ENCODE assay signal across 1 cellular context in the genomic region with DNA sequence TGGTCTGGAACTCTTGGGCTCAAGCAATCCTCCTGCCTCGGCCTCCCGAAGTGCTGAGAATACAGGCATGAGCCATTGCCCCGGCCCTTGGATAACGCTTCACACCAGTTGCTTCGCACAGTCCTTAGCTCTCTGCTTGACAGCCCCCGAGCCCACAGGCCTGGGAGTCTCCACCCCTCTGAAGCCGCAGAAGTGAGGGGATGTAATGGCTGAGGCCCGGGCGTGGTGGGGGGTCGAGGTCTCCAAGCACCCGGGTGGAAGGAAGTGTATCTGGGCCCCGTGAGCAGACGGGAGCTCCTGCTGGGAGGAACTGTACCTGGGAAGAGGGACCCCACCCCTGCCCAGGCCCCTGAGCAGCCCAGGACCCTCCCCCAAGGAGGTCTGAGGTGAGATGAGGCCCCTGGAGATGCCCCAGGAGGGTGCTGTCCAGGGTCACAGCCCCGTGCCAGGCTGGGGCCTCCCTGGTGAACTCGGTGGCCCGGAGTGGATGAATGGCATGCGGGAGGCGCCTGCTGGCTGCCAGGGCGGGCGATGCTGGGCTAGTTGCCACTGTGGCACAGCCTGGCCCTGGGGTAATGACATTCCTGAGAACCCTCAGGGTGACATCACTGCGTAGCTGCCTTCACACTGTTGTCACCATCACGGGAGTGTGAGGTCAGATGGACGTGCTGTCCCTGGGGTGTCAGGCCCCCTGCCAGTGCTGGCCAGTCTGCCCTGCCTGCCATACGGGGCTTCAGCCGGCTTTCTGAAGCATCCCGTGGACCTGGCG.
TF ChIP-seq lines count a peak whose summit lies in the region.

No MANE protein-coding gene starts in this region.

TF ChIP-seq in WTC11, 78 proteins besides CTCF, POLR2A, EP300 and RAD21 (continued from another document):
- TF ChIP-seq, protein P1, sequence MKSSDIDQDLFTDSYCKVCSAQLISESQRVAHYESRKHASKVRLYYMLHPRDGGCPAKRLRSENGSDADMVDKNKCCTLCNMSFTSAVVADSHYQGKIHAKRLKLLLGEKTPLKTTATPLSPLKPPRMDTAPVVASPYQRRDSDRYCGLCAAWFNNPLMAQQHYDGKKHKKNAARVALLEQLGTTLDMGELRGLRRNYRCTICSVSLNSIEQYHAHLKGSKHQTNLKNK (CRISPR knock-in tag; IDR thresholded peaks at IDR 0.05), result no peak
- no peak for TF ChIP-seq NR3C1 (CRISPR knock-in tag; conservative IDR thresholded peaks at IDR 0.05; ENCODE audit: low read depth)
- TF ChIP-seq, protein P2, sequence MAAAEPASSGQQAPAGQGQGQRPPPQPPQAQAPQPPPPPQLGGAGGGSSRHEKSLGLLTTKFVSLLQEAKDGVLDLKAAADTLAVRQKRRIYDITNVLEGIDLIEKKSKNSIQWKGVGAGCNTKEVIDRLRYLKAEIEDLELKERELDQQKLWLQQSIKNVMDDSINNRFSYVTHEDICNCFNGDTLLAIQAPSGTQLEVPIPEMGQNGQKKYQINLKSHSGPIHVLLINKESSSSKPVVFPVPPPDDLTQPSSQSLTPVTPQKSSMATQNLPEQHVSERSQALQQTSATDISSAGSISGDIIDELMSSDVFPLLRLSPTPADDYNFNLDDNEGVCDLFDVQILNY (CRISPR knock-in tag; IDR thresholded peaks at IDR 0.05), result no peak
- TF ChIP-seq RELA (CRISPR knock-in tag; IDR thresholded peaks at IDR 0.05; ENCODE audit: borderline replicate concordance), result no peak
- no peak for TF ChIP-seq GTF2I (CRISPR knock-in tag; conservative IDR thresholded peaks at IDR 0.05)
